ENCODE assay signal across 20 cellular contexts in genomic region chr3:128577711-128578110, GRCh38.
DNase-seq lines count a peak whose midpoint lies in the region; ATAC-seq and TF ChIP-seq lines count a peak whose summit lies in the region.
"Had no signal": no experiment of that assay in that cellular context is flagged by ENCODE, and none has a peak within 500 bp of the region (broad histone marks: within the 10 kb centered on the region; RNA-seq: fewer than 3 reads in every experiment).

No MANE protein-coding gene starts in this region.

- H2BK5ac ChIP-seq in IMR-90 (ENCODE audit: low read depth, low read length, poor library complexity, severe bottlenecking) = no peak overlapping the region
- no peak overlapping the region for H2BK5ac ChIP-seq in neuronal stem cell (ENCODE audit: low read length)

- H4K5ac ChIP-seq in IMR-90 (ENCODE audit: low read depth, low read length) = no peak overlapping the region

- no peak overlapping the region for H2BK20ac ChIP-seq in IMR-90 (ENCODE audit: low read depth, low read length)

- H2AFZ ChIP-seq in IMR-90 (replicated peaks; ENCODE audit: low read length, poor library complexity) (peak overlapping the region; percentile 23), neuronal stem cell (ENCODE audit: low read length) (peak overlapping the region; percentile 86)

- H2BK15ac ChIP-seq in IMR-90 (ENCODE audit: low read depth, low read length) (no peak overlapping the region), neuronal stem cell (ENCODE audit: low read length) (peak overlapping the region; percentile 77)

- no peak overlapping the region for H2BK12ac ChIP-seq in neuronal stem cell (ENCODE audit: low read length)

- dilution Hi-C loops in IMR-90 (cut with HindIII; ENCODE audit: low sequenced_read_pairs, unreplicated experiment) = no loop called here

- H3K36me3 ChIP-seq in IMR-90 (ENCODE audit: control insufficient read depth, insufficient read depth, low read length) (no peaks in the 10 kb centered on the region), endodermal cell (ENCODE audit: control insufficient read depth, insufficient read depth, low read length) (no peaks in the 10 kb centered on the region), neuronal stem cell (replicated peaks in 1 of 2; ENCODE audit: control insufficient read depth in 2 of 2, insufficient read depth in 2 of 2, low read length in 2 of 2) (no peaks in the 10 kb centered on the region)

- H3K4me1 ChIP-seq in IMR-90 (ENCODE audit: control insufficient read depth, insufficient read depth, low read length) = no peaks in the 10 kb centered on the region
- peaks cover 24% of the 10 kb centered on the region for H3K4me1 ChIP-seq in endodermal cell (ENCODE audit: control insufficient read depth, insufficient read depth, low read length)
- peaks cover 14 to 20% of the 10 kb centered on the region in 2 donors for H3K4me1 ChIP-seq in neuronal stem cell (ENCODE audit: control insufficient read depth in 2 of 2, insufficient read depth in 1 of 2, low read depth in 1 of 2, low read length in 2 of 2)

- H3K4ac ChIP-seq in IMR-90 (ENCODE audit: low read depth, low read length) (no peak overlapping the region), neuronal stem cell (ENCODE audit: low read length) (no peak overlapping the region)

- no peak overlapping the region for H4K8ac ChIP-seq in IMR-90 (ENCODE audit: low read depth in 2 of 2, low read length in 2 of 2)
- H4K8ac ChIP-seq in neuronal stem cell (ENCODE audit: low read depth, low read length) = no peak overlapping the region

- H3K9me3 Mint-ChIP-seq in endodermal cell = peaks cover 13% of the 10 kb centered on the region

- in situ Hi-C loops in IMR-90 (cut with MboI; ENCODE audit: low sequenced_read_pairs) = no loop called here

- H3K56ac ChIP-seq in IMR-90 (ENCODE audit: extremely low read depth, insufficient read depth, low read length) = no peak overlapping the region

- H3K23ac ChIP-seq in IMR-90 (ENCODE audit: low read depth, low read length) (no peak overlapping the region), neuronal stem cell (ENCODE audit: low read depth, low read length, poor library complexity) (peak overlapping the region; percentile 13)

- H3K27me3 Mint-ChIP-seq in endodermal cell (ENCODE audit: insufficient read depth) = no peaks in the 10 kb centered on the region

- CTCF ChIA-PET in IMR-90 (lab: Yijun Ruan, JAX) = interaction anchor here (0.7 kb wide), 1 partner anchor 44 kb away, joined by 3 read pairs; no protein-coding TSS in a partner anchor
- CTCF ChIA-PET in HEK293T (lab: Yijun Ruan, JAX) = no interaction called here

- POLR2A ChIA-PET in IMR-90 (lab: Charles Lee; ENCODE audit: unreplicated experiment) = no interaction called here
- POLR2A ChIA-PET in HEK293T (lab: Yijun Ruan, JAX) = interaction anchor here (0.6 kb wide), 1 partner anchor 1639 kb away, joined by 4 read pairs; no protein-coding TSS in a partner anchor

- H3K4me3 Mint-ChIP-seq in endodermal cell = no peak overlapping the region
- H3K4me3 Mint-ChIP-seq: CD8-positive, alpha-beta memory T cell had no signal

- H4K91ac ChIP-seq in IMR-90 (ENCODE audit: insufficient read depth, low read depth, low read length) (no peak overlapping the region), neuronal stem cell (ENCODE audit: low read depth, low read length, poor library complexity) (no peak overlapping the region)

- H3K9me3 ChIP-seq in IMR-90 (ENCODE audit: control insufficient read depth, insufficient read depth, low read length) (peaks cover 6% of the 10 kb centered on the region), endodermal cell (ENCODE audit: control insufficient read depth, low read length) (peaks cover 8% of the 10 kb centered on the region), neuronal stem cell (replicated peaks in 1 of 2; ENCODE audit: control insufficient read depth in 2 of 2, insufficient read depth in 1 of 2, low read depth in 1 of 2, low read length in 2 of 2) (peaks cover 3 to 4% of the 10 kb centered on the region in 2 donors)

- H3K4me1 Mint-ChIP-seq in endodermal cell = peaks cover 39% of the 10 kb centered on the region

- H2BK120ac ChIP-seq in IMR-90 (ENCODE audit: low read depth, low read length) = no peak overlapping the region
- no peak overlapping the region for H2BK120ac ChIP-seq in neuronal stem cell (ENCODE audit: low read depth, low read length)

- TF ChIP-seq CTCF in IMR-90 (conservative IDR thresholded peaks at IDR 0.05; ENCODE audit: low read depth, low read length) (no peak), endodermal cell (conservative IDR thresholded peaks at IDR 0.05) (no peak)

- H3K79me1 ChIP-seq in IMR-90 (ENCODE audit: low read depth in 1 of 2, low read length in 2 of 2) (no peaks in the 10 kb centered on the region), neuronal stem cell (ENCODE audit: low read depth, low read length) (no peaks in the 10 kb centered on the region)

- H3K4me2 ChIP-seq in IMR-90 (ENCODE audit: low read depth, low read length) (no peak overlapping the region), neuronal stem cell (ENCODE audit: insufficient read depth, low read length, poor library complexity, severe bottlenecking) (no peak overlapping the region)

- no peak overlapping the region for H2AK9ac ChIP-seq in IMR-90 (replicated peaks; ENCODE audit: low read depth, low read length, poor library complexity)

- DNase-seq in ELF-1 (ENCODE audit: low read depth, low spot score) (peak; percentile 80), IMR-90 (no peak), endodermal cell (peak; percentile 85), neuronal stem cell (ENCODE audit: low spot score) (peak; percentile 43), Kasumi-1 (lab: John Stamatoyannopoulos, UW) (no peak), HEK293T (ENCODE audit: extremely low spot score) (no peak)
- DNase-seq: Calu3; CD8-positive, alpha-beta memory T cell; DMS153; MM.1S; NCI-H1092 treated with DMSO at 0.1 percent for 48 hours; NCI-H1436 treated with DMSO at 0.1 percent for 48 hours; NCI-H1930; NCI-H226; NCI-H510A treated with DMSO at 0.1 percent for 48 hours; NCI-H82 had no signal

- intact Hi-C loops in IMR-90 (cut with micrococcal nuclease) = no loop called here

- 29% methylated on average over 1 of the region's 10 CpGs; no CpG with 5 or more reads in 1 of the 2 experiments for WGBS in IMR-90 (ENCODE audit: extremely low coverage in 2 of 2, insufficient read length in 1 of 2), 2 experiments
- WGBS in endodermal cell (ENCODE audit: insufficient coverage in 1 of 2, insufficient read length in 1 of 2), 2 experiments = 18 to 50% methylated on average over 4 to 10 of the region's 10 CpGs
- no CpG with 5 or more reads among the region's 10 CpGs for WGBS in neuronal stem cell (ENCODE audit: extremely low coverage in 2 of 2, insufficient read length in 2 of 2, insufficient replicate concordance in 1 of 2), 2 donors

- no peak overlapping the region for H2AK5ac ChIP-seq in IMR-90 (ENCODE audit: low read depth, low read length)
- H2AK5ac ChIP-seq in neuronal stem cell (ENCODE audit: low read depth, low read length) = no peak overlapping the region

- H3K9me1 ChIP-seq in IMR-90 (ENCODE audit: insufficient read depth, low read length) = no peaks in the 10 kb centered on the region

- ATAC-seq in IMR-90 (ENCODE audit: low read depth) = no peak
- ATAC-seq in HG02885 (IDR thresholded peaks at IDR 0.05; ENCODE audit: poor library complexity, unreplicated experiment) = no peak
- ATAC-seq: Panc1, SK-N-SH treated with all-trans-retinoic acid at 6 μM for 48 hours had no signal

- no peaks in the 10 kb centered on the region for H3K36me3 Mint-ChIP-seq in endodermal cell (ENCODE audit: low read depth)
- H3K36me3 Mint-ChIP-seq: CD8-positive, alpha-beta memory T cell had no signal

- no peak overlapping the region for H3K18ac ChIP-seq in IMR-90 (ENCODE audit: low read depth, low read length)
- no peak overlapping the region for H3K18ac ChIP-seq in neuronal stem cell (ENCODE audit: low read length)

- no peaks in the 10 kb centered on the region for H4K20me1 ChIP-seq in IMR-90 (ENCODE audit: insufficient read depth, low read length)

- H3K27ac Mint-ChIP-seq in endodermal cell = peak overlapping the region; percentile 88
- H3K27ac Mint-ChIP-seq: CD8-positive, alpha-beta memory T cell had no signal

- H3K4me3 ChIP-seq in IMR-90 (ENCODE audit: insufficient read depth, low read depth, low read length) = no peak overlapping the region
- no peak overlapping the region for H3K4me3 ChIP-seq in endodermal cell (ENCODE audit: low read length)
- H3K4me3 ChIP-seq in neuronal stem cell (ENCODE audit: low read length in 2 of 2) = no peak overlapping the region

- peaks cover 30% of the 10 kb centered on the region for H3K27me3 ChIP-seq in IMR-90 (ENCODE audit: control insufficient read depth, insufficient read depth, low read length)
- H3K27me3 ChIP-seq in endodermal cell (ENCODE audit: control insufficient read depth, insufficient read depth, low read length, poor library complexity, severe bottlenecking) = no peaks in the 10 kb centered on the region
- H3K27me3 ChIP-seq in neuronal stem cell (ENCODE audit: control insufficient read depth in 3 of 3, insufficient read depth in 3 of 3, low read depth in 1 of 3, low read length in 3 of 3) = peaks cover 0 to 4% (median 0%) of the 10 kb centered on the region in 3 experiments

- TF ChIP-seq POLR2A in IMR-90 (IDR thresholded peaks at IDR 0.05; ENCODE audit: low read depth, low read length) = no peak

- no peak for TF ChIP-seq RAD21 in IMR-90 (IDR thresholded peaks at IDR 0.05; ENCODE audit: low read length)

- no peak overlapping the region for H3K14ac ChIP-seq in IMR-90 (replicated peaks; ENCODE audit: low read depth, low read length)
- no peak overlapping the region for H3K14ac ChIP-seq in neuronal stem cell (ENCODE audit: low read length)

- H3K27ac ChIP-seq in IMR-90 (ENCODE audit: insufficient read depth, low read length) (no peak overlapping the region), endodermal cell (ENCODE audit: low read depth, low read length) (no peak overlapping the region), neuronal stem cell (replicated peaks; ENCODE audit: low read length) (peak overlapping the region; percentile 55)
- H3K27ac ChIP-seq: C4-2B had no signal

- H3K9ac ChIP-seq in IMR-90 (ENCODE audit: low read depth, low read length) = no peak overlapping the region
- no peak overlapping the region for H3K9ac ChIP-seq in endodermal cell (ENCODE audit: extremely low read depth, low read length, poor library complexity, severe bottlenecking)
- H3K9ac ChIP-seq in neuronal stem cell (ENCODE audit: low read depth, low read length, poor library complexity) = no peak overlapping the region

- no TSS peak for BruUV-seq in IMR-90 (replicated peaks; lab: Mats Ljungman, UMichigan)

TF ChIP-seq in IMR-90, 13 proteins besides CTCF, POLR2A, EP300 and RAD21 (continues in another document):
- TF ChIP-seq BHLHE40 (IDR thresholded peaks at IDR 0.05; ENCODE audit: low read depth, low read length) = no peak

TF ChIP-seq in HEK293T, 16 proteins besides CTCF, POLR2A, EP300 and RAD21 (continues in another document):
- TF ChIP-seq ELF4 (IDR thresholded peaks at IDR 0.05) (no peak), SP1 (IDR thresholded peaks at IDR 0.05) (no peak)

Comparison
In these comparisons a context has a peak if more than half of its experiments do, and no peak if none do; other contexts are left out.
1. DNase-seq: peak in ELF-1 (single experiment), endodermal cell (single experiment) and neuronal stem cell (single experiment); none in IMR-90 (single experiment), Kasumi-1 (0 of 2) and HEK293T (single experiment).